ENCODE assay signal across 1 cellular context in genomic region chr1:58982259-58982998, GRCh38.
TF ChIP-seq lines count a peak whose summit lies in the region.

No MANE protein-coding gene starts in this region.

TF ChIP-seq in GM23338, 12 proteins besides CTCF, POLR2A, EP300 and RAD21 (continued from another document):
- no peak for TF ChIP-seq REST (IDR thresholded peaks at IDR 0.05; ENCODE audit: unreplicated experiment)
